18 cellular contexts compared by ENCODE assay signal in genomic region chr7:106504620-106505019, GRCh38.
DNase-seq lines count a peak whose midpoint lies in the region; ATAC-seq and TF ChIP-seq lines count a peak whose summit lies in the region.
"Had no signal": no experiment of that assay in that cellular context is flagged by ENCODE, and none has a peak within 500 bp of the region (broad histone marks: within the 10 kb centered on the region; RNA-seq: fewer than 3 reads in every experiment).

No MANE protein-coding gene starts in this region.

- H3K27ac ChIP-seq in dorsolateral prefrontal cortex = no peak overlapping the region
- no peak overlapping the region for H3K27ac ChIP-seq in WERI-Rb-1

- H3K9me3 Mint-ChIP-seq in T-helper 2 cell treated with Interferon-gamma antibody and Interleukin-4, amounts not matched to agents 5 μg/mL and 100 μg/mL, for 36 hours = no peaks in the 10 kb centered on the region
- no peaks in the 10 kb centered on the region for H3K9me3 Mint-ChIP-seq in activated naive CD8-positive, alpha-beta T cell (ENCODE audit: low read depth)

- H3K36me3 Mint-ChIP-seq in T-helper 2 cell treated with Interferon-gamma antibody and Interleukin-4, amounts not matched to agents 5 μg/mL and 100 μg/mL, for 36 hours (ENCODE audit: low read depth) = no peaks in the 10 kb centered on the region
- H3K36me3 Mint-ChIP-seq in activated naive CD8-positive, alpha-beta T cell = no peaks in the 10 kb centered on the region
- H3K36me3 Mint-ChIP-seq: brain; stimulated activated memory B cell treated with anti-CD40 and anti-IgM and Interleukin-4, amounts not matched to agents 10 μg/mL and 1 μg/mL and 100 μg/mL, for 72 hours had no signal

- H3K36me3 ChIP-seq in WERI-Rb-1 = no peaks in the 10 kb centered on the region

- H3K27ac Mint-ChIP-seq in T-helper 2 cell treated with Interferon-gamma antibody and Interleukin-4, amounts not matched to agents 5 μg/mL and 100 μg/mL, for 36 hours = no peak overlapping the region
- H3K27ac Mint-ChIP-seq in activated naive CD8-positive, alpha-beta T cell = peak overlapping the region; percentile 89
- H3K27ac Mint-ChIP-seq: brain; stimulated activated memory B cell treated with anti-CD40 and anti-IgM and Interleukin-4, amounts not matched to agents 10 μg/mL and 1 μg/mL and 100 μg/mL, for 72 hours; T-helper 1 cell treated with Interleukin-12 subunit alpha and Interleukin-12 subunit beta and Interleukin-4 antibody, amounts not matched to agents 30 μg/mL and 1 μg/mL, for 36 hours had no signal

- DNase-seq in T-helper 2 cell treated with Interferon-gamma antibody and Interleukin-4, amounts not matched to agents 5 μg/mL and 100 μg/mL, for 36 hours (ENCODE audit: low spot score) = peak; percentile 15
- DNase-seq in T-helper 2 cell (no peak), EL (peak; percentile 4), iris pigment epithelial cell (ENCODE audit: low read depth) (peak; percentile 62), dorsolateral prefrontal cortex (no peak), WERI-Rb-1 (no peak)
- DNase-seq: activated CD4-positive, CD25-positive, alpha-beta regulatory T cell treated with anti-CD3 and anti-CD28 coated beads, Interleukin-2, amount 50 U/mL, for 72 hours; C1 segment of cervical spinal cord; NCI-H146; NCI-H226; occipital lobe; right cardiac atrium had no signal

- TF ChIP-seq CTCF in dorsolateral prefrontal cortex (IDR thresholded peaks at IDR 0.05 in 54 of 56, conservative IDR thresholded peaks at IDR 0.05 in 2 of 56; ENCODE audit: low read depth in 1 of 56, partially characterized antibody in 56 of 56) (no peak), WERI-Rb-1 (IDR thresholded peaks at IDR 0.05; ENCODE audit: low read depth, low read length) (no peak)

- no peaks in the 10 kb centered on the region for H3K4me1 Mint-ChIP-seq in T-helper 2 cell treated with Interferon-gamma antibody and Interleukin-4, amounts not matched to agents 5 μg/mL and 100 μg/mL, for 36 hours (ENCODE audit: low read depth)
- peaks cover 30% of the 10 kb centered on the region for H3K4me1 Mint-ChIP-seq in activated naive CD8-positive, alpha-beta T cell (ENCODE audit: low read depth)
- H3K4me1 Mint-ChIP-seq: brain had no signal

- H3K27me3 Mint-ChIP-seq in T-helper 2 cell treated with Interferon-gamma antibody and Interleukin-4, amounts not matched to agents 5 μg/mL and 100 μg/mL, for 36 hours (ENCODE audit: low read depth) = peaks cover 2% of the 10 kb centered on the region
- H3K27me3 Mint-ChIP-seq in activated naive CD8-positive, alpha-beta T cell = no peaks in the 10 kb centered on the region
- H3K27me3 Mint-ChIP-seq: stimulated activated memory B cell treated with anti-CD40 and anti-IgM and Interleukin-4, amounts not matched to agents 10 μg/mL and 1 μg/mL and 100 μg/mL, for 72 hours had no signal

- no peak for ATAC-seq in HG03095 (IDR thresholded peaks at IDR 0.05; ENCODE audit: unreplicated experiment)
- ATAC-seq: right cardiac atrium; Right ventricle myocardium inferior; stimulated activated memory B cell treated with anti-CD40 and anti-IgM and Interleukin-4, amounts not matched to agents 10 μg/mL and 1 μg/mL and 100 μg/mL, for 72 hours had no signal

- H3K27me3 ChIP-seq in dorsolateral prefrontal cortex = no peaks in the 10 kb centered on the region
- H3K27me3 ChIP-seq in WERI-Rb-1 (ENCODE audit: insufficient read depth, low read depth, severe bottlenecking) = no peaks in the 10 kb centered on the region

- H3K4me3 Mint-ChIP-seq in T-helper 2 cell treated with Interferon-gamma antibody and Interleukin-4, amounts not matched to agents 5 μg/mL and 100 μg/mL, for 36 hours = no peak overlapping the region
- peak overlapping the region; percentile 57 for H3K4me3 Mint-ChIP-seq in activated naive CD8-positive, alpha-beta T cell
- H3K4me3 Mint-ChIP-seq: brain; stimulated activated memory B cell treated with anti-CD40 and anti-IgM and Interleukin-4, amounts not matched to agents 10 μg/mL and 1 μg/mL and 100 μg/mL, for 72 hours; T-helper 1 cell treated with Interleukin-12 subunit alpha and Interleukin-12 subunit beta and Interleukin-4 antibody, amounts not matched to agents 30 μg/mL and 1 μg/mL, for 36 hours had no signal

- H3K4me3 ChIP-seq in dorsolateral prefrontal cortex (no peak overlapping the region), WERI-Rb-1 (ENCODE audit: low read depth, low read length) (no peak overlapping the region)

- intact Hi-C loops in dorsolateral prefrontal cortex (cut with DNase I) = no loop called here

- no peaks in the 10 kb centered on the region for H3K9me3 ChIP-seq in WERI-Rb-1 (ENCODE audit: severe bottlenecking)

Comparison
In these comparisons a context has a peak if more than half of its experiments do, and no peak if none do; other contexts are left out.
1. DNase-seq: peak in T-helper 2 cell treated with Interferon-gamma antibody and Interleukin-4, amounts not matched to agents 5 μg/mL and 100 μg/mL, for 36 hours (single experiment), EL (single experiment) and iris pigment epithelial cell (single experiment); none in T-helper 2 cell (0 of 5), dorsolateral prefrontal cortex (0 of 10) and WERI-Rb-1 (single experiment).